Comparison of ENCODE assay signal across 1 cellular context in the genomic region with DNA sequence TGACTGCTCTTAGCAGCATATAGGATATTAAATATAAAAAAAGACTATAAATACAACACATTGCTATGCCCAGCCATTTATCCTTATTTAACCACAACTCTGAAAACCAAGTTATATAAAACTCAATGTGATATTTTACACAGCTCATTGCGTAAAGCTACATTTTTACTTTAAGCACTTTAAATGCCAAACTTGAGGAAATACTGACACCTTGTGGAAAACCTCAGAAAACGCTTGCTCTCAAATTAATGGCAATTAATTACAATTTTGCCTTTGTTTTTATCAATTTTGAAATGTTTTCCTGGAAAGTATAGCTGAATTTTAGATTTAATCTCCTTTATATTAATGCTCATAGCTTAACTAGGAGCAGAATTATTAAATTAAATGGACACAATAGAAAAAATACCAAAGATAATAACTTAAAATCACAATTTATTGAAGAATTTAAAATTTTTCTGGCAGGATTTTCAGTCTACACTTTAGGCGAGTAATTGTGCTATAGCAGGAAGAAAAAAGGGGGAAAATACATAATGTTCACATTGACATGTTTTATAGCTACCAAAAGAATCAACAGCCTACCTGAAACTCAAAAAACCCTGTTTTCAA.
A peak's percentile ranks its signal among the peaks of the same experiment; 100 is the strongest.
TF ChIP-seq lines count a peak whose summit lies in the region.

No MANE protein-coding gene starts in this region.

TF ChIP-seq in IMR-90, 13 proteins besides CTCF, POLR2A, EP300 and RAD21:
- TF ChIP-seq CHD1 (IDR thresholded peaks at IDR 0.05; ENCODE audit: low read depth, low read length) (no peak), USF2 (IDR thresholded peaks at IDR 0.05; ENCODE audit: low read depth, low read length) (no peak), MAFK (IDR thresholded peaks at IDR 0.05; ENCODE audit: low read depth, low read length) (no peak), MXI1 (IDR thresholded peaks at IDR 0.05; ENCODE audit: borderline replicate concordance, low read depth, low read length) (no peak), BHLHE40 (IDR thresholded peaks at IDR 0.05; ENCODE audit: low read depth, low read length) (no peak), RCOR1 (IDR thresholded peaks at IDR 0.05; ENCODE audit: insufficient replicate concordance, low read length) (no peak), NFE2L2 (IDR thresholded peaks at IDR 0.05; ENCODE audit: low read depth, low read length) (no peak), SMC3 (IDR thresholded peaks at IDR 0.05; ENCODE audit: low read depth, low read length) (peak; percentile 51), CEBPB (IDR thresholded peaks at IDR 0.05; ENCODE audit: low read depth, low read length) (peak; percentile 76), FOS (IDR thresholded peaks at IDR 0.05; ENCODE audit: low read depth, low read length) (no peak), RFX5 (IDR thresholded peaks at IDR 0.05; ENCODE audit: low read depth, low read length) (no peak), MAZ (IDR thresholded peaks at IDR 0.05; ENCODE audit: borderline replicate concordance, low read depth, low read length) (no peak)
- TF ChIP-seq, protein P1, sequence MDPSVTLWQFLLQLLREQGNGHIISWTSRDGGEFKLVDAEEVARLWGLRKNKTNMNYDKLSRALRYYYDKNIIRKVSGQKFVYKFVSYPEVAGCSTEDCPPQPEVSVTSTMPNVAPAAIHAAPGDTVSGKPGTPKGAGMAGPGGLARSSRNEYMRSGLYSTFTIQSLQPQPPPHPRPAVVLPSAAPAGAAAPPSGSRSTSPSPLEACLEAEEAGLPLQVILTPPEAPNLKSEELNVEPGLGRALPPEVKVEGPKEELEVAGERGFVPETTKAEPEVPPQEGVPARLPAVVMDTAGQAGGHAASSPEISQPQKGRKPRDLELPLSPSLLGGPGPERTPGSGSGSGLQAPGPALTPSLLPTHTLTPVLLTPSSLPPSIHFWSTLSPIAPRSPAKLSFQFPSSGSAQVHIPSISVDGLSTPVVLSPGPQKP (IDR thresholded peaks at IDR 0.05; ENCODE audit: borderline replicate concordance, low read depth, low read length) = no peak
